In the genomic region with DNA sequence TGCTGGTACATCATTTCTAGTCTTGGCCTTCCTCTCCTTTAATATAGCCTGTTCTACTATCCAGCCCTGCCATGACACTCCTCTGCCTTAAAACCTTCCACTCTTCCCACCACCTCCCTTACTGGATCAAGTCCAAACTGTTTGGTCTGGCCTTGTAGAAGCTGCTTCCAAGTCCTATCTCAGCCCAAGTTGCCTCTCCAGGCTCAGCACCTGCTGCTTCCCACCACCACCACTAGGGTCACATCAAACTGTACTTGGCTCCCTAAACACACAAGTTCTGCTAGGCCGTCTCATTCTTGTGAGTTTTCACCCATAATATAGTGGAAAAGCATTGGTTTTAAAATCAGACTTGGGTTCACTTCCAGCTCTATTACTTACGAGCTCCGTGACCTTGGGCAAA, we compare ENCODE assay signal across 8 cellular contexts. TPM values are rescaled to one million over a fixed set of nuclear protein-coding genes. Genes with fewer than 3 reads are reported as not detected.
DNase-seq lines count a peak whose midpoint lies in the region; ATAC-seq and TF ChIP-seq lines count a peak whose summit lies in the region.

No MANE protein-coding gene starts in this region.

- H3K27ac ChIP-seq in breast epithelium = no peak overlapping the region

- H3K4me3 Mint-ChIP-seq in MCF 10A (ENCODE audit: unreplicated experiment) = peak overlapping the region; percentile 100
- peak overlapping the region; percentile 35 to 89 (median 42) for H3K4me3 Mint-ChIP-seq in IgD-negative memory B cell
- H3K4me3 Mint-ChIP-seq in T-helper 17 cell = peak overlapping the region; percentile 39

- H3K27ac Mint-ChIP-seq in MCF 10A (ENCODE audit: low read depth, unreplicated experiment) = no peak overlapping the region
- peak overlapping the region in 1 of 3 donors; percentile 20 for H3K27ac Mint-ChIP-seq in IgD-negative memory B cell
- H3K27ac Mint-ChIP-seq in T-helper 17 cell = peak overlapping the region; percentile 29

- POLR2A ChIA-PET in MCF 10A (lab: Yijun Ruan, JAX) = interaction anchor here (1.2 to 3.2 kb wide), 5 partner anchors 9 to 106 kb away, joined by 3 to 37 read pairs (median 6); partner anchors contain the start of genes MRRF and RBM18

- peak; percentile 43 for TF ChIP-seq CTCF in MCF 10A (IDR thresholded peaks at IDR 0.05; ENCODE audit: unreplicated experiment)
- no peak for TF ChIP-seq CTCF in breast epithelium (IDR thresholded peaks at IDR 0.05)

- peaks cover 0 to 8% of the 10 kb centered on the region in 2 donors for H3K9me3 ChIP-seq in breast epithelium
- H3K9me3 ChIP-seq in T-helper 17 cell (ENCODE audit: control insufficient read depth, low read length, poor library complexity, severe bottlenecking) = peaks cover 8% of the 10 kb centered on the region

- no peak for TF ChIP-seq POLR2A in breast epithelium (IDR thresholded peaks at IDR 0.05)

- CTCF ChIA-PET in MCF 10A (lab: Yijun Ruan, JAX) = interaction anchor here (0.6 to 7.9 kb wide), 9 partner anchors 8 to 341 kb away, joined by 3 to 48 read pairs (median 3); no protein-coding TSS in a partner anchor

- ATAC-seq in T-helper 17 cell (no peak), HG02610 (IDR thresholded peaks at IDR 0.05; ENCODE audit: unreplicated experiment) (no peak)

- peaks cover 0 to 6% of the 10 kb centered on the region in 2 donors for H3K4me1 ChIP-seq in breast epithelium

- peaks cover 6% of the 10 kb centered on the region for H3K9me3 Mint-ChIP-seq in MCF 10A (ENCODE audit: unreplicated experiment)
- H3K9me3 Mint-ChIP-seq in IgD-negative memory B cell = peaks cover 4 to 6% (median 6%) of the 10 kb centered on the region in 3 donors

- H3K4me1 Mint-ChIP-seq in MCF 10A (ENCODE audit: insufficient read depth, unreplicated experiment) = peaks cover 34% of the 10 kb centered on the region
- H3K4me1 Mint-ChIP-seq in IgD-negative memory B cell = peaks cover 29 to 37% (median 32%) of the 10 kb centered on the region in 3 donors
- peaks cover 44% of the 10 kb centered on the region for H3K4me1 Mint-ChIP-seq in T-helper 17 cell

- no peaks in the 10 kb centered on the region for H3K27me3 ChIP-seq in breast epithelium

- no peak overlapping the region for H3K4me3 ChIP-seq in breast epithelium

- DNase-seq in MCF 10A (ENCODE audit: unreplicated experiment) (peak; percentile 48), breast epithelium (ENCODE audit: low spot score in 2 of 2) (no peak), T-helper 17 cell (peak in 1 of 3 donors; percentile 11), cerebellum (ENCODE audit: low spot score) (peak; percentile 15), myocyte (ENCODE audit: low read depth) (peak; percentile 56), cortex of kidney (lab: John Stamatoyannopoulos, UW) (no peak)

- H3K36me3 ChIP-seq in breast epithelium = no peaks in the 10 kb centered on the region

- H3K36me3 Mint-ChIP-seq in MCF 10A (ENCODE audit: insufficient read depth, unreplicated experiment) (no peaks in the 10 kb centered on the region), IgD-negative memory B cell (peaks cover 3% of the 10 kb centered on the region), T-helper 17 cell (ENCODE audit: low read depth) (peaks cover 4% of the 10 kb centered on the region)

- intact Hi-C loops in MCF 10A (cut with micrococcal nuclease) = loop anchor here (1.0 kb wide), 1 partner anchor 106 kb away; the partner anchor contains the start of genes MRRF and RBM18
- intact Hi-C loops in breast epithelium (cut with DNase I; ENCODE audit: low total_unique reads) = no loop called here

- H3K27me3 Mint-ChIP-seq in MCF 10A (ENCODE audit: insufficient read depth, unreplicated experiment) (peaks cover 4% of the 10 kb centered on the region), IgD-negative memory B cell (peaks cover 3% of the 10 kb centered on the region), T-helper 17 cell (peaks cover 13% of the 10 kb centered on the region)

- no TSS peak for BruUV-seq in MCF 10A (replicated peaks; lab: Mats Ljungman, UMichigan)

RNA-seq across cellular contexts. Expression of gene NDUFA8, which starts 1.4 kb away (rescaled TPM):
- total RNA-seq in MCF 10A (2022) (52.5 and 58.4 TPM in 2 replicates), breast epithelium (10 to 100 TPM; 30.4 to 37.5 (median 30.5) TPM), T-helper 17 cell (10 to 100 TPM in 1 of 2 donors, 1 to 10 TPM in 1; 9.2 to 13.0 TPM), cerebellum (20.0 TPM), myocyte (52.9 and 53.5 TPM in 2 replicates)
- 73.0 TPM for polyA plus RNA-seq in IgD-negative memory B cell
- 120 TPM for polyA plus RNA-seq in myocyte (2012)

RNA-seq across cellular contexts. Expression of gene MORN5, which starts 1.5 kb away (rescaled TPM):
- total RNA-seq in MCF 10A (2022) (not detected in 2 replicates), breast epithelium (not detected), T-helper 17 cell (not detected), cerebellum (1.5 TPM), myocyte (not detected in 2 replicates)
- polyA plus RNA-seq in IgD-negative memory B cell = not detected
- 0.33 TPM for polyA plus RNA-seq in myocyte (2012)

Comparison
In these comparisons a context has a peak if more than half of its experiments do, and no peak if none do; other contexts are left out.
1. DNase-seq: peak in MCF 10A (single experiment), cerebellum (single experiment) and myocyte (single experiment); none in breast epithelium (0 of 2) and cortex of kidney (single experiment).
2. H3K4me3 Mint-ChIP-seq: peak in every context shown above with its lines; median percentile 100 in MCF 10A; 42 in IgD-negative memory B cell; 39 in T-helper 17 cell.